Comparison of ENCODE assay signal across 8 cellular contexts in the genomic region with DNA sequence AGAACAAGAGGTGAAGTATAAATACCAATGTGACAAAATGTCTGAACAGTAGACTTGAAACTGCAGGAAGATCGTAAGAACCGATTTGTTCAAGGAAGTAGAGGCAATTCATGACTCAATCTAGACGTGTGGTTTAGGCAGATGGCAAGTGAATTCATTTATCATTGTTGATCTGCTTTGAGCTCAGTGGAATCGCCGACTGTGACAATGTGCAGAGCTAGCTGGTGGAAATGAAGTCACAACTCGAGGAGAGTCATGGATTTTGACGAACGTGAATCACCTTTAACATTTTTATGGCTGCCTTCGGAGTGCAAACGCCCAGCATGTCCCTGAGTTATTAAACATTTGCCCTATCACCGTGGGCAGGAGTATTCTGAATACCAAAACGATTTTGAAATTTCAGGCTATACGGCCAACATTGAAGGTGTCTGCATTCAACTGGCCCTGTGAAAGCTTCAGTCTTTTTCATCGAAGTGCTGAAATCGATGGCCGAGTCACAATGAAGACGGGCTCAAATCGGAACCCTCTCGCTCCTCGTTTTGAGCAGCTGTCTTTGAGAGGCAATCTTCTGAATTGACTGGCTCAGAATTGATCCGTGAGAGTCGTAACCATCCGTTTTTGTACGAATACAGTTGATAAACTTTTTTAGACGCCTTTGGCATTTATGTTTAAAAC. TPM values are rescaled to one million over a fixed set of nuclear protein-coding genes. Genes with fewer than 3 reads are reported as not detected.
DNase-seq lines count a peak whose midpoint lies in the region; ATAC-seq, FAIRE-seq and TF ChIP-seq lines count a peak whose summit lies in the region.

No MANE protein-coding gene starts in this region.

- H3K9me1 ChIP-seq in endothelial cell of umbilical vein (replicated peaks; ENCODE audit: control insufficient read depth, extremely low read depth, insufficient read depth, low read length), result no peaks in the 10 kb centered on the region

- H3K27ac ChIP-seq in HEK293 (ENCODE audit: extremely low read depth, low read depth, low read length) (peak overlapping the region; percentile 18), endothelial cell of umbilical vein (ENCODE audit: insufficient read depth, low read depth, low read length) (peak overlapping the region; percentile 63)
- peak overlapping the region; percentile 91 for H3K27ac ChIP-seq in naive thymus-derived CD4-positive, alpha-beta T cell (ENCODE audit: low read depth, low read length)

- no peaks in the 10 kb centered on the region for H3K9me3 Mint-ChIP-seq in activated CD8-positive, alpha-beta T cell treated with anti-CD3 and anti-CD28 coated beads, Interleukin-2, amount 10 ng/mL, durations not matched to agents 7 days and 5 days (ENCODE audit: insufficient read depth)
- H3K9me3 Mint-ChIP-seq in naive thymus-derived CD4-positive, alpha-beta T cell, result peaks cover 0 to 9% (median 0%) of the 10 kb centered on the region in 11 donors
- peaks cover 6% of the 10 kb centered on the region for H3K9me3 Mint-ChIP-seq in type B pancreatic cell

- H3K9ac ChIP-seq in endothelial cell of umbilical vein (replicated peaks; ENCODE audit: extremely low read depth, insufficient read depth, low read length), result peak overlapping the region; percentile 75

- H2AFZ ChIP-seq in endothelial cell of umbilical vein (ENCODE audit: low read depth, low read length), result peak overlapping the region; percentile 44

- peaks cover 23% of the 10 kb centered on the region for H3K4me1 Mint-ChIP-seq in activated CD8-positive, alpha-beta T cell treated with anti-CD3 and anti-CD28 coated beads, Interleukin-2, amount 10 ng/mL, durations not matched to agents 7 days and 5 days (ENCODE audit: low read depth)
- H3K4me1 Mint-ChIP-seq in naive thymus-derived CD4-positive, alpha-beta T cell, result peaks cover 4 to 32% (median 27%) of the 10 kb centered on the region in 7 donors
- H3K4me1 Mint-ChIP-seq in type B pancreatic cell (ENCODE audit: unreplicated experiment), result peaks cover 9% of the 10 kb centered on the region

- FAIRE-seq in endothelial cell of umbilical vein (lab: Jason Lieb, UNC), result peak; percentile 87

- POLR2A ChIA-PET in HEK293 (lab: Yijun Ruan, JAX), result interaction anchor here (0.6 to 2.7 kb wide), 9 partner anchors 11 to 350 kb away, joined by 3 to 16 read pairs (median 5); a partner anchor contains a TSS
- POLR2A ChIA-PET in activated CD8-positive, alpha-beta T cell treated with anti-CD3 and anti-CD28 coated beads, Interleukin-2, amount 10 ng/mL, durations not matched to agents 7 days and 5 days (lab: Charles Lee), result interaction anchor here (0.9 to 5.8 kb wide), 15 partner anchors 11 to 249 kb away, joined by 3 to 86 read pairs (median 21); a partner anchor contains a TSS
- POLR2A ChIA-PET in endothelial cell of umbilical vein (lab: Charles Lee), result interaction anchor here (0.7 to 1.5 kb wide), 2 partner anchors 10 to 464 kb away, joined by 4 to 5 read pairs; a partner anchor contains a TSS
- POLR2A ChIA-PET in naive thymus-derived CD4-positive, alpha-beta T cell (lab: Charles Lee), result interaction anchor here (0.6 to 5.1 kb wide), 17 partner anchors 12 to 430 kb away, joined by 3 to 67 read pairs (median 4); a partner anchor contains a TSS

- peak overlapping the region; percentile 95 for H3K4me3 Mint-ChIP-seq in activated CD8-positive, alpha-beta T cell treated with anti-CD3 and anti-CD28 coated beads, Interleukin-2, amount 10 ng/mL, durations not matched to agents 7 days and 5 days
- H3K4me3 Mint-ChIP-seq in naive thymus-derived CD4-positive, alpha-beta T cell, result peak overlapping the region; percentile 76 to 100 (median 98)
- peak overlapping the region; percentile 91 for H3K4me3 Mint-ChIP-seq in type B pancreatic cell

- no peaks in the 10 kb centered on the region; the same call in none of the 2 replicates for H3K4me1 ChIP-seq in HEK293 (ENCODE audit: control insufficient read depth, insufficient read depth, low read length)
- H3K4me1 ChIP-seq in endothelial cell of umbilical vein (ENCODE audit: control insufficient read depth, extremely low read depth, insufficient read depth, low read length), result peaks cover 11% of the 10 kb centered on the region
- H3K4me1 ChIP-seq in naive thymus-derived CD4-positive, alpha-beta T cell (ENCODE audit: control insufficient read depth in 2 of 2, insufficient read depth in 2 of 2, low read length in 2 of 2), result peaks cover 12 to 13% of the 10 kb centered on the region in 2 donors

- no peaks in the 10 kb centered on the region; a peak in 1 of 3 replicates for H3K36me3 ChIP-seq in HEK293 (ENCODE audit: control insufficient read depth in 2 of 2, insufficient read depth in 1 of 2, low read length in 2 of 2)
- H3K36me3 ChIP-seq in endothelial cell of umbilical vein (ENCODE audit: control insufficient read depth in 2 of 2, extremely low read depth in 1 of 2, insufficient read depth in 2 of 2, low read length in 2 of 2), result no peaks in the 10 kb centered on the region
- H3K36me3 ChIP-seq in naive thymus-derived CD4-positive, alpha-beta T cell (ENCODE audit: control insufficient read depth in 2 of 3, insufficient read depth in 3 of 3, low read length in 3 of 3), result peaks cover 0 to 9% (median 5%) of the 10 kb centered on the region in 3 experiments

- H4K20me1 ChIP-seq in endothelial cell of umbilical vein (replicated peaks; ENCODE audit: control insufficient read depth, extremely low read depth, insufficient read depth, low read length), result peaks cover 5% of the 10 kb centered on the region

- H3K9me3 ChIP-seq in HEK293 (ENCODE audit: control insufficient read depth, insufficient read depth, low read depth, low read length) (no peaks in the 10 kb centered on the region), endothelial cell of umbilical vein (replicated peaks; ENCODE audit: control insufficient read depth, insufficient read depth, low read length) (no peaks in the 10 kb centered on the region)
- H3K9me3 ChIP-seq in naive thymus-derived CD4-positive, alpha-beta T cell (ENCODE audit: control insufficient read depth in 2 of 3, low read length in 3 of 3), result no peaks in the 10 kb centered on the region

- intact Hi-C loops in endothelial cell of umbilical vein (cut with micrococcal nuclease), result loop anchor here (1.0 to 5.0 kb wide), 3 partner anchors 9 to 80 kb away; no protein-coding TSS in a partner anchor
- intact Hi-C loops in naive thymus-derived CD4-positive, alpha-beta T cell (cut with micrococcal nuclease), result loop anchor here (1.0 to 10.0 kb wide), 15 partner anchors 9 to 464 kb away; a partner anchor contains a TSS

- peak; percentile 52 for ATAC-seq in activated CD8-positive, alpha-beta T cell treated with anti-CD3 and anti-CD28 coated beads, Interleukin-2, amount 10 ng/mL, durations not matched to agents 7 days and 5 days
- peak; percentile 70 for ATAC-seq in naive thymus-derived CD4-positive, alpha-beta T cell

- H3K27ac Mint-ChIP-seq in activated CD8-positive, alpha-beta T cell treated with anti-CD3 and anti-CD28 coated beads, Interleukin-2, amount 10 ng/mL, durations not matched to agents 7 days and 5 days, result peak overlapping the region; percentile 98
- peak overlapping the region; percentile 92 to 99 (median 99) for H3K27ac Mint-ChIP-seq in naive thymus-derived CD4-positive, alpha-beta T cell
- H3K27ac Mint-ChIP-seq in type B pancreatic cell, result peak overlapping the region; percentile 92

- H3K27me3 Mint-ChIP-seq in activated CD8-positive, alpha-beta T cell treated with anti-CD3 and anti-CD28 coated beads, Interleukin-2, amount 10 ng/mL, durations not matched to agents 7 days and 5 days (ENCODE audit: low read depth), result no peaks in the 10 kb centered on the region
- H3K27me3 Mint-ChIP-seq in naive thymus-derived CD4-positive, alpha-beta T cell, result no peaks in the 10 kb centered on the region
- no peaks in the 10 kb centered on the region for H3K27me3 Mint-ChIP-seq in type B pancreatic cell

- H3K79me2 ChIP-seq in endothelial cell of umbilical vein (ENCODE audit: control insufficient read depth, insufficient read depth, low read length), result peaks cover 42% of the 10 kb centered on the region

- CTCF ChIA-PET in HEK293 (lab: Yijun Ruan, JAX) (interaction anchor here (0.6 to 1.0 kb wide), 3 partner anchors 17 to 84 kb away, joined by 3 to 5 read pairs (median 4); no protein-coding TSS in a partner anchor), endothelial cell of umbilical vein (lab: Charles Lee) (interaction anchor here (1.4 kb wide), 1 partner anchor 11 kb away, joined by 12 read pairs; no protein-coding TSS in a partner anchor)
- CTCF ChIA-PET in activated CD8-positive, alpha-beta T cell treated with anti-CD3 and anti-CD28 coated beads, Interleukin-2, amount 10 ng/mL, durations not matched to agents 7 days and 5 days (lab: Charles Lee), result interaction anchor here (1.1 to 3.2 kb wide), 4 partner anchors 17 to 90 kb away, joined by 3 to 11 read pairs (median 7); no protein-coding TSS in a partner anchor
- CTCF ChIA-PET in naive thymus-derived CD4-positive, alpha-beta T cell (lab: Charles Lee), result interaction anchor here (0.6 to 1.0 kb wide), 3 partner anchors 19 to 166 kb away, joined by 3 read pairs; a partner anchor contains a TSS

- peaks cover 39% of the 10 kb centered on the region for H3K36me3 Mint-ChIP-seq in activated CD8-positive, alpha-beta T cell treated with anti-CD3 and anti-CD28 coated beads, Interleukin-2, amount 10 ng/mL, durations not matched to agents 7 days and 5 days (ENCODE audit: low read depth)
- H3K36me3 Mint-ChIP-seq in naive thymus-derived CD4-positive, alpha-beta T cell, result peaks cover 0 to 17% (median 8%) of the 10 kb centered on the region in 5 donors
- H3K36me3 Mint-ChIP-seq in type B pancreatic cell, result peaks cover 4% of the 10 kb centered on the region

- TF ChIP-seq POLR2A in endothelial cell of umbilical vein (IDR thresholded peaks at IDR 0.05; ENCODE audit: low read depth, low read length), result no peak

- peak overlapping the region; percentile 38 for H3K4me3 ChIP-seq in HEK293 (ENCODE audit: low read depth, low read length)
- H3K4me3 ChIP-seq in endothelial cell of umbilical vein (replicated peaks in 1 of 3; ENCODE audit: insufficient read depth in 1 of 3, low read depth in 1 of 3, low read length in 3 of 3), result peak overlapping the region; percentile 26 to 67 (median 36)
- peak overlapping the region; percentile 57 for H3K4me3 ChIP-seq in naive thymus-derived CD4-positive, alpha-beta T cell (ENCODE audit: low read length)

- H3K27me3 ChIP-seq in endothelial cell of umbilical vein (ENCODE audit: control insufficient read depth in 2 of 2, insufficient read depth in 2 of 2, low read length in 2 of 2), result no peaks in the 10 kb centered on the region
- no peaks in the 10 kb centered on the region for H3K27me3 ChIP-seq in naive thymus-derived CD4-positive, alpha-beta T cell (ENCODE audit: control insufficient read depth in 2 of 2, insufficient read depth in 2 of 2, low read length in 2 of 2)

- dilution Hi-C loops in endothelial cell of umbilical vein (cut with MboI; ENCODE audit: extremely low pct_ligation_motif_present, low sequenced_read_pairs), result no loop called here

- DNase-seq in Daoy (ENCODE audit: low read depth) (peak; percentile 29), NCI-H2227 (lab: John Stamatoyannopoulos, UW; ENCODE audit: unreplicated experiment) (peak; percentile 50), endothelial cell of umbilical vein (ENCODE audit: low read depth, low spot score) (peak; percentile 69), type B pancreatic cell (ENCODE audit: extremely low spot score, unreplicated experiment) (no peak), cerebellar nuclear complex (lab: John Stamatoyannopoulos, UW) (no peak)
- DNase-seq in activated CD8-positive, alpha-beta T cell treated with anti-CD3 and anti-CD28 coated beads, Interleukin-2, amount 10 ng/mL, durations not matched to agents 7 days and 5 days, result peak; percentile 71
- peak; percentile 20 to 85 (median 74) for DNase-seq in naive thymus-derived CD4-positive, alpha-beta T cell

- TF ChIP-seq CTCF in HEK293 (tag by site-specific recombination; IDR thresholded peaks at IDR 0.05) (no peak), endothelial cell of umbilical vein (IDR thresholded peaks at IDR 0.05; ENCODE audit: extremely low read depth in 1 of 2, insufficient read depth in 1 of 2, low read depth in 1 of 2, low read length in 2 of 2) (no peak), type B pancreatic cell (conservative IDR thresholded peaks at IDR 0.05) (no peak)

- H3K4me2 ChIP-seq in endothelial cell of umbilical vein (ENCODE audit: insufficient read depth, low read length), result peak overlapping the region; percentile 86

- BruUV-seq in endothelial cell of umbilical vein (replicated peaks; lab: Mats Ljungman, UMichigan), result TSS peak; percentile 90

RNA-seq across cellular contexts. Expression of a gene that starts 0.7 kb away (rescaled TPM):
- total RNA-seq in Daoy (2014; rRNA removed; shearing (Covaris generic)), result 32.4 and 44.0 TPM in 2 replicates
- total RNA-seq in activated CD8-positive, alpha-beta T cell treated with anti-CD3 and anti-CD28 coated beads, Interleukin-2, amount 10 ng/mL, durations not matched to agents 7 days and 5 days, result 100 to 1,000 TPM; 252 to 264 TPM
- total RNA-seq in endothelial cell of umbilical vein (128 and 129 TPM in 2 replicates), type B pancreatic cell (ENCODE audit: low replicate concordance) (121 and 180 TPM in 2 replicates)
- 136 and 141 TPM in 2 replicates for polyA plus RNA-seq in endothelial cell of umbilical vein
- 23.4 and 42.5 TPM in 2 replicates for polyA plus RNA-seq in endothelial cell of umbilical vein (2011; cell fraction: cytosol; rRNA removed)
- 1,263 and 1,401 TPM in 2 replicates for polyA plus RNA-seq in endothelial cell of umbilical vein (2011; cell fraction: nucleus; rRNA removed)
- polyA plus RNA-seq in endothelial cell of umbilical vein (2012), result 67.4 and 68.3 TPM in 2 replicates
- polyA minus RNA-seq in endothelial cell of umbilical vein, result 345 and 387 TPM in 2 replicates
- polyA minus RNA-seq in endothelial cell of umbilical vein (2011; cell fraction: cytosol; rRNA and poly(A)+ RNA removed), result 104 TPM
- 377 and 573 TPM in 2 replicates for polyA minus RNA-seq in endothelial cell of umbilical vein (2011; cell fraction: nucleus; rRNA and poly(A)+ RNA removed)
- 100 to 1,000 TPM; 313 to 520 (median 424) TPM for total RNA-seq in naive thymus-derived CD4-positive, alpha-beta T cell
- 10 to 100 TPM; 30.5 to 40.4 TPM for polyA plus RNA-seq in naive thymus-derived CD4-positive, alpha-beta T cell

RNA-seq across cellular contexts. Expression of a gene that starts 46.0 kb away (rescaled TPM):
- total RNA-seq in Daoy (2014; rRNA removed; shearing (Covaris generic)), result 0.03 and 0.29 TPM in 2 replicates
- 1 to 10 TPM; 6.5 to 6.6 TPM for total RNA-seq in activated CD8-positive, alpha-beta T cell treated with anti-CD3 and anti-CD28 coated beads, Interleukin-2, amount 10 ng/mL, durations not matched to agents 7 days and 5 days
- total RNA-seq in endothelial cell of umbilical vein (2.3 and 4.0 TPM in 2 replicates), type B pancreatic cell (ENCODE audit: low replicate concordance) (0.79 and 2.1 TPM in 2 replicates)
- polyA plus RNA-seq in endothelial cell of umbilical vein, result 0.92 and 1.0 TPM in 2 replicates
- polyA plus RNA-seq in endothelial cell of umbilical vein (2011; cell fraction: cytosol; rRNA removed), result 0.39 and 0.56 TPM in 2 replicates
- 6.8 and 6.9 TPM in 2 replicates for polyA plus RNA-seq in endothelial cell of umbilical vein (2011; cell fraction: nucleus; rRNA removed)
- 0.71 and 0.79 TPM in 2 replicates for polyA plus RNA-seq in endothelial cell of umbilical vein (2012)
- polyA minus RNA-seq in endothelial cell of umbilical vein, result 2.1 and 2.9 TPM in 2 replicates
- not detected for polyA minus RNA-seq in endothelial cell of umbilical vein (2011; cell fraction: cytosol; rRNA and poly(A)+ RNA removed)
- polyA minus RNA-seq in endothelial cell of umbilical vein (2011; cell fraction: nucleus; rRNA and poly(A)+ RNA removed), result 3.4 and 3.5 TPM in 2 replicates
- total RNA-seq in naive thymus-derived CD4-positive, alpha-beta T cell, result 10 to 100 TPM in 2 of 5 experiments, 1 to 10 TPM in 3; 2.5 to 14.7 (median 6.4) TPM
- under 1 TPM; 0.08 to 0.84 TPM for polyA plus RNA-seq in naive thymus-derived CD4-positive, alpha-beta T cell

Comparison
In these comparisons a context has a peak if more than half of its experiments do, and no peak if none do; other contexts are left out.
1. DNase-seq: peak in Daoy (single experiment), NCI-H2227 (single experiment), activated CD8-positive, alpha-beta T cell treated with anti-CD3 and anti-CD28 coated beads, Interleukin-2, amount 10 ng/mL, durations not matched to agents 7 days and 5 days (single experiment), endothelial cell of umbilical vein (single experiment) and naive thymus-derived CD4-positive, alpha-beta T cell (9 of 9); none in type B pancreatic cell (single experiment) and cerebellar nuclear complex (0 of 2).
2. H3K27ac ChIP-seq: peak in every context shown above with its lines; median percentile 91 in naive thymus-derived CD4-positive, alpha-beta T cell; 63 in endothelial cell of umbilical vein; 18 in HEK293.
3. Peak in every context shown above with its lines, with median percentiles within 50 percentile points of each other: H3K4me3 ChIP-seq, H3K27ac Mint-ChIP-seq and H3K4me3 Mint-ChIP-seq.